In genomic region chr6:9862603-9863167, GRCh38 we compare ENCODE assay signal across 31 cellular contexts.
"Had no signal": no experiment of that assay in that cellular context is flagged by ENCODE, and none has a peak within 500 bp of the region (broad histone marks: within the 10 kb centered on the region; RNA-seq: fewer than 3 reads in every experiment).

No MANE protein-coding gene starts in this region.

- DNase-seq: activated B cell treated with CpG ODN at 0.5 μM for 24 hours; activated CD4-positive, alpha-beta memory T cell treated with anti-CD3 and anti-CD28 coated beads for 36 hours; activated CD4-positive, alpha-beta T cell treated with anti-CD3 and anti-CD28 coated beads for 36 hours; activated CD4-positive, alpha-beta T cell treated with anti-CD3 and anti-CD28 coated beads, Interleukin-2, amount 10 ng/mL, durations not matched to agents 24 days and 14 days; activated CD4-positive, CD25-positive, alpha-beta regulatory T cell treated with anti-CD3 and anti-CD28 coated beads, Interleukin-2, amount 50 U/mL, for 72 hours; activated CD8-positive, alpha-beta memory T cell treated with anti-CD3 and anti-CD28 coated beads, Interleukin-2, amount 10 ng/mL, durations not matched to agents 7 days and 5 days; activated CD8-positive, alpha-beta memory T cell treated with anti-CD3 and anti-CD28 coated beads, Interleukin-2, amount 50 U/mL, for 4 hours; activated CD8-positive, alpha-beta T cell treated with anti-CD3 and anti-CD28 coated beads, Interleukin-2, amount 10 ng/mL, durations not matched to agents 7 days and 5 days; activated effector memory CD4-positive, alpha-beta T cell treated with anti-CD3 and anti-CD28 coated beads, Interleukin-2, amount 50 U/mL, for 16 hours; activated naive CD4-positive, alpha-beta T cell treated with anti-CD3 and anti-CD28 coated beads, Interleukin-2, amount 50 U/mL, for 16 hours; activated T-cell treated with anti-CD3 and anti-CD28 coated beads, Interleukin-2, amount 50 U/mL, for 1 hour; activated T-cell treated with anti-CD3 and anti-CD28 coated beads, Interleukin-2, amount 50 U/mL, for 48 hours; amniotic stem cell; anterior cingulate cortex; body of pancreas; caudate nucleus; cortex of kidney; dermis blood vessel endothelial cell; effector CD4-positive, alpha-beta T cell; effector memory CD8-positive, alpha-beta T cell; foreskin fibroblast; head of caudate nucleus; T-helper 1 cell; T-helper 17 cell; T1000; WERI-Rb-1 had no signal

- H3K4me1 ChIP-seq: body of pancreas had no signal

- ATAC-seq: activated CD4-positive, alpha-beta T cell treated with anti-CD3 and anti-CD28 coated beads for 36 hours; activated CD8-positive, alpha-beta memory T cell treated with anti-CD3 and anti-CD28 coated beads, Interleukin-2, amount 10 ng/mL, durations not matched to agents 7 days and 5 days; activated CD8-positive, alpha-beta T cell treated with anti-CD3 and anti-CD28 coated beads, Interleukin-2, amount 10 ng/mL, durations not matched to agents 7 days and 5 days; body of pancreas; effector memory CD8-positive, alpha-beta T cell; T-helper 17 cell had no signal

- H3K27me3 ChIP-seq: body of pancreas had no signal

- H3K27me3 Mint-ChIP-seq: activated B cell treated with CpG ODN at 0.5 μM for 24 hours; activated CD4-positive, alpha-beta memory T cell treated with anti-CD3 and anti-CD28 coated beads for 36 hours; activated CD4-positive, alpha-beta T cell treated with anti-CD3 and anti-CD28 coated beads for 36 hours; activated CD4-positive, alpha-beta T cell treated with anti-CD3 and anti-CD28 coated beads, Interleukin-2, amount 10 ng/mL, durations not matched to agents 24 days and 14 days; activated CD8-positive, alpha-beta memory T cell treated with anti-CD3 and anti-CD28 coated beads, Interleukin-2, amount 10 ng/mL, durations not matched to agents 7 days and 5 days; activated naive CD8-positive, alpha-beta T cell; effector memory CD8-positive, alpha-beta T cell; T-helper 17 cell had no signal

- H3K4me1 Mint-ChIP-seq: activated B cell treated with CpG ODN at 0.5 μM for 24 hours; activated CD4-positive, alpha-beta T cell treated with anti-CD3 and anti-CD28 coated beads for 36 hours; activated CD4-positive, alpha-beta T cell treated with anti-CD3 and anti-CD28 coated beads, Interleukin-2, amount 10 ng/mL, durations not matched to agents 24 days and 14 days; activated CD8-positive, alpha-beta memory T cell treated with anti-CD3 and anti-CD28 coated beads, Interleukin-2, amount 10 ng/mL, durations not matched to agents 7 days and 5 days; T-helper 17 cell had no signal

- H3K36me3 ChIP-seq: WERI-Rb-1 had no signal

- H3K4me3 ChIP-seq: body of pancreas had no signal

- H3K36me3 Mint-ChIP-seq: activated CD4-positive, alpha-beta memory T cell treated with anti-CD3 and anti-CD28 coated beads for 36 hours; activated CD8-positive, alpha-beta memory T cell treated with anti-CD3 and anti-CD28 coated beads, Interleukin-2, amount 10 ng/mL, durations not matched to agents 7 days and 5 days; activated naive CD8-positive, alpha-beta T cell had no signal

- H3K27ac Mint-ChIP-seq: activated B cell treated with CpG ODN at 0.5 μM for 24 hours; activated CD4-positive, alpha-beta memory T cell treated with anti-CD3 and anti-CD28 coated beads for 36 hours; activated CD4-positive, alpha-beta T cell treated with anti-CD3 and anti-CD28 coated beads for 36 hours; activated CD4-positive, alpha-beta T cell treated with anti-CD3 and anti-CD28 coated beads, Interleukin-2, amount 10 ng/mL, durations not matched to agents 24 days and 14 days; activated CD8-positive, alpha-beta memory T cell treated with anti-CD3 and anti-CD28 coated beads, Interleukin-2, amount 10 ng/mL, durations not matched to agents 7 days and 5 days; activated CD8-positive, alpha-beta T cell treated with anti-CD3 and anti-CD28 coated beads, Interleukin-2, amount 10 ng/mL, durations not matched to agents 7 days and 5 days; activated naive CD8-positive, alpha-beta T cell; activated T-helper 1 cell treated with anti-CD3 and anti-CD28 coated beads, Interleukin-12 subunit alpha, Interleukin-12 subunit beta, Interleukin-2, Interleukin-4 antibody, amounts not matched to agents 30 ng/mL and 10 ng/mL and 1 ng/mL, durations not matched to agents 14 hours and 24 hours and 36 hours; activated T-helper 2 cell treated with anti-CD3 and anti-CD28 coated beads, Interferon-gamma antibody, Interleukin-2, Interleukin-4, amounts not matched to agents 10 μg/mL and 5 μg/mL and 100 μg/mL, durations not matched to agents 14 hours and 24 hours and 36 hours; effector memory CD8-positive, alpha-beta T cell; T-helper 17 cell; T-helper 2 cell treated with Interferon-gamma antibody and Interleukin-4, amounts not matched to agents 5 μg/mL and 100 μg/mL, for 36 hours had no signal

- H3K27ac ChIP-seq: body of pancreas, epithelial cell of prostate, WERI-Rb-1 had no signal

- H3K4me3 Mint-ChIP-seq: activated B cell treated with CpG ODN at 0.5 μM for 24 hours; activated CD4-positive, alpha-beta memory T cell treated with anti-CD3 and anti-CD28 coated beads for 36 hours; activated CD4-positive, alpha-beta T cell treated with anti-CD3 and anti-CD28 coated beads for 36 hours; activated CD4-positive, alpha-beta T cell treated with anti-CD3 and anti-CD28 coated beads, Interleukin-2, amount 10 ng/mL, durations not matched to agents 24 days and 14 days; activated CD8-positive, alpha-beta memory T cell treated with anti-CD3 and anti-CD28 coated beads, Interleukin-2, amount 10 ng/mL, durations not matched to agents 7 days and 5 days; activated CD8-positive, alpha-beta T cell treated with anti-CD3 and anti-CD28 coated beads, Interleukin-2, amount 10 ng/mL, durations not matched to agents 7 days and 5 days; activated naive CD8-positive, alpha-beta T cell; activated T-helper 1 cell treated with anti-CD3 and anti-CD28 coated beads, Interleukin-12 subunit alpha, Interleukin-12 subunit beta, Interleukin-2, Interleukin-4 antibody, amounts not matched to agents 30 ng/mL and 10 ng/mL and 1 ng/mL, durations not matched to agents 14 hours and 24 hours and 36 hours; effector memory CD8-positive, alpha-beta T cell; T-helper 17 cell; T-helper 2 cell treated with Interferon-gamma antibody and Interleukin-4, amounts not matched to agents 5 μg/mL and 100 μg/mL, for 36 hours had no signal
